1 cellular context compared by ENCODE assay signal in the genomic region with DNA sequence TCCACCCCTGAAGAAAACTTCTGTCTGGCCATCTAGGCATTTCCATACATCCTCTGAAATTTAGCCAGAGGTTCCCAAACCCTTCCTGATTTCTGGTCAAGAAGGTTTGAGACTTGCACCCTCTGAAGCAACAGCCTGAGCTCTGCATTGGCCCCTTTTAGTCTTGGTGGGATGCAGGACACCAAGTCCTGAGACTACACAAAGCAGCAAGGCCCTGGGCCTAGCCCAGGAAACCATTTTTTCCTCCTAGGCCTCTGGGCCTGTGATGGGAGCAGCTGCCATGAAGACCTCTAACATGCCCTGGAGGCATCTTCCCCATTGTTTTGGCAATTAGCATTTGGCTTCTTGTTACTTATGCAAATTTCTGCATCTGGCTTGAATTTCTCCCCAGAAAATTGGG.
TF ChIP-seq lines count a peak whose summit lies in the region.

No MANE protein-coding gene starts in this region.

TF ChIP-seq in K562, 482 proteins besides CTCF, POLR2A, EP300 and RAD21 (continued from another document):
- TF ChIP-seq ZFP36 (IDR thresholded peaks at IDR 0.05; ENCODE audit: low read depth, low read length, partially characterized antibody) = peak; percentile 30
